Comparison of ENCODE assay signal across 11 cellular contexts in genomic region chr2:232632229-232632903, GRCh38. TPM values are rescaled to one million over a fixed set of nuclear protein-coding genes. Genes with fewer than 3 reads are reported as not detected.
DNase-seq lines count a peak whose midpoint lies in the region; ATAC-seq, FAIRE-seq and TF ChIP-seq lines count a peak whose summit lies in the region.
"Had no signal": no experiment of that assay in that cellular context is flagged by ENCODE, and none has a peak within 500 bp of the region (broad histone marks: within the 10 kb centered on the region; RNA-seq: fewer than 3 reads in every experiment).

No MANE protein-coding gene starts in this region.

- ATAC-seq in heart left ventricle (no peak), upper lobe of left lung (ENCODE audit: low FRiP score in 2 of 2) (peak in 1 of 2 donors; percentile 25), GM19395 (IDR thresholded peaks at IDR 0.05; ENCODE audit: unreplicated experiment) (no peak)

- TF ChIP-seq POLR2A in heart left ventricle (IDR thresholded peaks at IDR 0.05) = no peak
- no peak for TF ChIP-seq POLR2A in upper lobe of left lung (IDR thresholded peaks at IDR 0.05)

- H3K9me3 ChIP-seq in heart left ventricle = no peaks in the 10 kb centered on the region
- no peaks in the 10 kb centered on the region for H3K9me3 ChIP-seq in upper lobe of left lung

- H3K27ac ChIP-seq in heart left ventricle (peak overlapping the region; percentile 69 to 95 (median 86)), upper lobe of left lung (peak overlapping the region in 3 of 4 donors; percentile 41 to 52 (median 50))

- no peak for TF ChIP-seq CTCF in heart left ventricle (IDR thresholded peaks at IDR 0.05)
- no peak for TF ChIP-seq CTCF in bronchial epithelial cell (IDR thresholded peaks at IDR 0.05; ENCODE audit: insufficient read depth, low read length, severe bottlenecking)
- no peak for TF ChIP-seq CTCF in mesothelial cell of epicardium (IDR thresholded peaks at IDR 0.05; ENCODE audit: unreplicated experiment)
- TF ChIP-seq CTCF in upper lobe of left lung (IDR thresholded peaks at IDR 0.05) = no peak

- no peak for TF ChIP-seq EP300 in upper lobe of left lung (IDR thresholded peaks at IDR 0.05)

- intact Hi-C loops in heart left ventricle (cut with DNase I) (loop anchor here in 1 of 10 donors (5.0 kb wide), 1 partner anchor 35 kb away; no protein-coding TSS in a partner anchor), cardiac septum (cut with DNase I) (loop anchor here (5.0 kb wide), 1 partner anchor 65 kb away; the partner anchor contains the start of gene GIGYF2)

- H3K4me3 ChIP-seq in heart left ventricle = peak overlapping the region; percentile 54 to 81 (median 66)
- H3K4me3 ChIP-seq in bronchial epithelial cell (ENCODE audit: low read depth, low read length) = peak overlapping the region; percentile 47
- H3K4me3 ChIP-seq in upper lobe of left lung = peak overlapping the region in 3 of 4 donors; percentile 46 to 63 (median 56)

- peaks cover 0 to 32% (median 13%) of the 10 kb centered on the region in 12 donors for H3K4me1 ChIP-seq in heart left ventricle
- peaks cover 11 to 27% (median 25%) of the 10 kb centered on the region in 4 donors for H3K4me1 ChIP-seq in upper lobe of left lung

- H3K27me3 ChIP-seq in heart left ventricle = peaks cover 0 to 42% (median 6%) of the 10 kb centered on the region in 9 donors
- peaks cover 21% of the 10 kb centered on the region for H3K27me3 ChIP-seq in bronchial epithelial cell (ENCODE audit: control insufficient read depth, insufficient read depth, low read length)
- H3K27me3 ChIP-seq in upper lobe of left lung = peaks cover 0 to 31% (median 18%) of the 10 kb centered on the region in 4 donors

- DNase-seq in heart left ventricle (peak in 4 of 5 donors; percentile 21 to 56 (median 39)), cardiac septum (ENCODE audit: low spot score) (no peak), bronchial epithelial cell (ENCODE audit: low read depth) (no peak), mesothelial cell of epicardium (ENCODE audit: low spot score in 2 of 2, unreplicated experiment in 2 of 2) (no peak), upper lobe of left lung (no peak), NCI-H2107 treated with DMSO at 0.1 percent for 48 hours (lab: John Stamatoyannopoulos, UW; ENCODE audit: unreplicated experiment) (no peak), NCI-H1417 (lab: John Stamatoyannopoulos, UW) (no peak)
- DNase-seq: DMS79; NCI-H1436; stimulated activated CD4-positive, alpha-beta T cell treated with anti-CD3 and anti-CD28 coated beads, Interleukin-4, amount 100 ng/mL, for 24 hours had no signal

- WGBS in heart left ventricle, 4 donors = 59 to 63% (median 61%) methylated on average over 19 of the region's 19 CpGs
- WGBS in upper lobe of left lung, 2 donors = 48 to 50% methylated on average over 19 of the region's 19 CpGs

- H3K36me3 ChIP-seq in heart left ventricle (no peaks in the 10 kb centered on the region), bronchial epithelial cell (ENCODE audit: control insufficient read depth, insufficient read depth, low read length) (no peaks in the 10 kb centered on the region), upper lobe of left lung (no peaks in the 10 kb centered on the region)

- H3K4me3 Mint-ChIP-seq in mesothelial cell of epicardium = peak overlapping the region; percentile 62

- H3K4me1 Mint-ChIP-seq in mesothelial cell of epicardium = peaks cover 9% of the 10 kb centered on the region

- no peak overlapping the region for H3K27ac Mint-ChIP-seq in mesothelial cell of epicardium

- peaks cover 29% of the 10 kb centered on the region for H3K27me3 Mint-ChIP-seq in mesothelial cell of epicardium (ENCODE audit: low read depth)

- no peak for FAIRE-seq in bronchial epithelial cell (lab: Jason Lieb, UNC)

- H3K9me3 Mint-ChIP-seq in mesothelial cell of epicardium = no peaks in the 10 kb centered on the region

- H3K36me3 Mint-ChIP-seq in mesothelial cell of epicardium = no peaks in the 10 kb centered on the region

RNA-seq across cellular contexts. Expression of gene EFHD1, which starts 1.0 kb away (rescaled TPM):
- 10 to 100 TPM in 7 of 9 donors, 1 to 10 TPM in 2; 9.0 to 44.8 (median 20.7) TPM for total RNA-seq in heart left ventricle
- 10 to 100 TPM in 1 of 2 donors, 1 to 10 TPM in 1; 9.0 to 26.8 TPM for polyA plus RNA-seq in heart left ventricle
- total RNA-seq in cardiac septum = 20.1 TPM
- not detected in 2 replicates for total RNA-seq in bronchial epithelial cell
- total RNA-seq in mesothelial cell of epicardium = 5.3 to 5.6 TPM (median 5.4 TPM) in 3 replicates
- total RNA-seq in upper lobe of left lung = 10 to 100 TPM in 1 of 6 donors, 1 to 10 TPM in 5; 3.7 to 11.1 (median 5.2) TPM

Comparison
In these comparisons a context has a peak if more than half of its experiments do, and no peak if none do; other contexts are left out.
1. DNase-seq: peak in heart left ventricle (4 of 5); none in cardiac septum (single experiment), bronchial epithelial cell (single experiment), mesothelial cell of epicardium (0 of 2), upper lobe of left lung (0 of 2), NCI-H2107 treated with DMSO at 0.1 percent for 48 hours (single experiment) and NCI-H1417 (0 of 3).
2. Peak in every context shown above with its lines, with median percentiles within 50 percentile points of each other: H3K4me3 ChIP-seq.